ENCODE assay signal across 8 cellular contexts in the genomic region with DNA sequence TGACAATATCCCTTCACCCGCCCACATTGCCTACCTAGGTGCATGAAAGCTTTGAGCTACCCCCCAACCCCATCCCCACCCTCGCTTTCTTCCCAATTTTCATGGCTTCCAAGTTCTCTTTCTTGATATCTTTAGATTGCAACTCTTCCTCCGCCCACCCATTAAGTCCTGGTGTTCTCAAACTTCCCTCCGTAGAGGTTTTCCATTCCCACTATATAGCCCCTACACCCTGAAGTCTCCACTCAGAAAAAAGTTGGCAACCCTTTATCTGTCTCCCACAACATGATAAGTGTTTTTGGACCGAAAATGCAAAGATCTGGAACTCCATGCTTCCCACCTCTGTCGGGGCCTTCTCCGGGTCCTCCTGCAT. TPM values are rescaled to one million over a fixed set of nuclear protein-coding genes. Genes with fewer than 3 reads are reported as not detected.
A peak's percentile ranks its signal among the peaks of the same experiment; 100 is the strongest.
DNase-seq lines count a peak whose midpoint lies in the region; TF ChIP-seq lines count a peak whose summit lies in the region.

No MANE protein-coding gene starts in this region.

- H3K79me2 ChIP-seq in parathyroid adenoma = no peaks in the 10 kb centered on the region

- H3K9ac ChIP-seq in ES-I3 (ENCODE audit: low read depth, low read length) (peak overlapping the region; percentile 84), parathyroid adenoma (no peak overlapping the region)

- H3K27me3 ChIP-seq in SJSA1 (replicated peaks) (no peaks in the 10 kb centered on the region), esophagus squamous epithelium (no peaks in the 10 kb centered on the region), parathyroid adenoma (ENCODE audit: control insufficient read depth, insufficient read depth, low read length) (no peaks in the 10 kb centered on the region)

- H3K4me2 ChIP-seq in parathyroid adenoma (ENCODE audit: low read length) = peak overlapping the region; percentile 98

- CTCF ChIA-PET in GM10248 (lab: Yijun Ruan, JAX) = interaction anchor here (0.7 to 2.4 kb wide), 4 partner anchors 17 to 100 kb away, joined by 3 to 10 read pairs (median 3); a partner anchor contains a TSS

- TF ChIP-seq CTCF in esophagus squamous epithelium (IDR thresholded peaks at IDR 0.05) (no peak), parathyroid adenoma (IDR thresholded peaks at IDR 0.05) (no peak), GM10248 (IDR thresholded peaks at IDR 0.05; ENCODE audit: control extremely low read depth, extremely low read depth, low read depth, missing control alignments) (no peak)

- H3K4me3 ChIP-seq in SJSA1 (peak overlapping the region; percentile 84), esophagus squamous epithelium (peak overlapping the region; percentile 62 to 92 (median 76)), parathyroid adenoma (ENCODE audit: low read depth, low read length) (peak overlapping the region; percentile 79)

- DNase-seq in SJSA1 (ENCODE audit: low read depth in 1 of 2, low spot score in 2 of 2) (no peak), esophagus squamous epithelium (lab: John Stamatoyannopoulos, UW) (no peak), activated gamma-delta T cell treated with Interleukin-2 at 50 U/mL for 16 hours (no peak), nucleus accumbens (lab: John Stamatoyannopoulos, UW) (no peak), GM10248 (ENCODE audit: extremely low spot score) (no peak), OCI-M1 (lab: John Stamatoyannopoulos, UW) (no peak)

- H3K4me1 ChIP-seq in ES-I3 (ENCODE audit: insufficient read depth, low read length) (no peaks in the 10 kb centered on the region; the same call in 1 of the 2 replicates), SJSA1 (replicated peaks) (peaks cover 17% of the 10 kb centered on the region), esophagus squamous epithelium (peaks cover 0 to 30% (median 7%) of the 10 kb centered on the region in 3 donors), parathyroid adenoma (peaks cover 2% of the 10 kb centered on the region)

- peak overlapping the region; percentile 69 for H2AFZ ChIP-seq in parathyroid adenoma

- H3K36me3 ChIP-seq in ES-I3 (ENCODE audit: insufficient read depth, low read length) (no peaks in the 10 kb centered on the region), SJSA1 (peaks cover 3% of the 10 kb centered on the region), esophagus squamous epithelium (peaks cover 0 to 5% (median 0%) of the 10 kb centered on the region in 3 donors), parathyroid adenoma (ENCODE audit: control insufficient read depth, insufficient read depth, low read length) (no peaks in the 10 kb centered on the region)

- no peak for TF ChIP-seq POLR2A in esophagus squamous epithelium (IDR thresholded peaks at IDR 0.05)

- no peak overlapping the region for H3K27ac ChIP-seq in SJSA1
- peak overlapping the region; percentile 93 to 96 (median 94) for H3K27ac ChIP-seq in esophagus squamous epithelium
- peak overlapping the region; percentile 63 for H3K27ac ChIP-seq in parathyroid adenoma

- WGBS in esophagus squamous epithelium, 2 donors = 30 to 36% methylated on average over 5 to 6 of the region's 7 CpGs

- POLR2A ChIA-PET in GM10248 (lab: Yijun Ruan, JAX) = no interaction called here

- intact Hi-C loops in esophagus squamous epithelium (cut with DNase I) = no loop called here

- H3K9me3 ChIP-seq in ES-I3 (ENCODE audit: control insufficient read depth, insufficient read depth, low read length) = no peaks in the 10 kb centered on the region
- peaks cover 4% of the 10 kb centered on the region for H3K9me3 ChIP-seq in SJSA1 (replicated peaks)
- no peaks in the 10 kb centered on the region for H3K9me3 ChIP-seq in esophagus squamous epithelium
- H3K9me3 ChIP-seq in parathyroid adenoma (ENCODE audit: control insufficient read depth, low read length) = no peaks in the 10 kb centered on the region

RNA-seq across cellular contexts. Expression of a gene that starts 0.6 kb away (rescaled TPM):
- total RNA-seq in SJSA1 (2014; rRNA removed; shearing (Covaris generic)) = 1.8 and 4.3 TPM in 2 replicates
- 1 to 10 TPM in 3 of 4 donors, under 1 TPM in 1; 0.91 to 2.7 (median 1.1) TPM for total RNA-seq in esophagus squamous epithelium

RNA-seq across cellular contexts. Expression of a gene that starts 3.9 kb away (rescaled TPM):
- not detected in 2 replicates for total RNA-seq in SJSA1 (2014; rRNA removed; shearing (Covaris generic))
- not detected for total RNA-seq in esophagus squamous epithelium

RNA-seq across cellular contexts. Expression of a gene that starts 12.4 kb away (rescaled TPM):
- not detected in 2 replicates for total RNA-seq in SJSA1 (2014; rRNA removed; shearing (Covaris generic))
- total RNA-seq in esophagus squamous epithelium = not detected

RNA-seq across cellular contexts. Expression of a gene that starts 17.4 kb away (rescaled TPM):
- total RNA-seq in SJSA1 (2014; rRNA removed; shearing (Covaris generic)) = 6.4 and 47.7 TPM in 2 replicates
- total RNA-seq in esophagus squamous epithelium = 10 to 100 TPM in 2 of 4 donors, 1 to 10 TPM in 2; 7.7 to 13.9 (median 10.4) TPM

RNA-seq across cellular contexts. Expression of a gene that starts 22.3 kb away (rescaled TPM):
- total RNA-seq in SJSA1 (2014; rRNA removed; shearing (Covaris generic)) = 14.5 and 32.4 TPM in 2 replicates
- total RNA-seq in esophagus squamous epithelium = 1 to 10 TPM in 2 of 4 donors, under 1 TPM in 2; 0.34 to 1.6 (median 1.1) TPM
